ENCODE assay signal across 24 cellular contexts in genomic region chr9:9231946-9232345, GRCh38.
DNase-seq lines count a peak whose midpoint lies in the region; ATAC-seq, FAIRE-seq and TF ChIP-seq lines count a peak whose summit lies in the region.
"Had no signal": no experiment of that assay in that cellular context is flagged by ENCODE, and none has a peak within 500 bp of the region (broad histone marks: within the 10 kb centered on the region; RNA-seq: fewer than 3 reads in every experiment).

No MANE protein-coding gene starts in this region.

- no peaks in the 10 kb centered on the region for H3K36me3 ChIP-seq in GM12878 (ENCODE audit: control insufficient read depth in 2 of 2, insufficient read depth in 2 of 2, low read length in 1 of 2)
- no peaks in the 10 kb centered on the region for H3K36me3 ChIP-seq in neuronal stem cell (replicated peaks in 1 of 2; ENCODE audit: control insufficient read depth in 2 of 2, insufficient read depth in 2 of 2, low read length in 2 of 2)
- H3K36me3 ChIP-seq: BLaER1 treated with 17β-estradiol and CSF1 and Interleukin-3, amounts not matched to agents 10 nM and 100 nM had no signal

- no peaks in the 10 kb centered on the region for H4K20me1 ChIP-seq in GM12878 (ENCODE audit: control insufficient read depth, insufficient read depth)
- H4K20me1 ChIP-seq: BLaER1 treated with 17β-estradiol and CSF1 and Interleukin-3, amounts not matched to agents 10 nM and 100 nM had no signal

- H3K4me3 ChIP-seq in A549 (no peak overlapping the region), GM12878 (no peak overlapping the region), neuronal stem cell (ENCODE audit: low read length in 2 of 2) (no peak overlapping the region)
- H3K4me3 ChIP-seq: BLaER1 treated with 17β-estradiol and CSF1 and Interleukin-3, amounts not matched to agents 10 nM and 100 nM had no signal

- no TSS peak for BruUV-seq in GM12878 (replicated peaks; lab: Mats Ljungman, UMichigan)

- no peak overlapping the region for H2BK12ac ChIP-seq in neuronal stem cell (ENCODE audit: low read length)

- H3K79me2 ChIP-seq in GM12878 (ENCODE audit: control insufficient read depth, insufficient read depth, low read length), result no peaks in the 10 kb centered on the region

- TF ChIP-seq POLR2A in A549 (IDR thresholded peaks at IDR 0.05; ENCODE audit: low read length) (no peak), GM12878 (IDR thresholded peaks at IDR 0.05; ENCODE audit: low read depth, low read length) (no peak)

- no peak for DNase-seq in A549 (ENCODE audit: low read depth in 1 of 2, low spot score in 1 of 2)
- no peak for DNase-seq in D721Med (ENCODE audit: insufficient read length, low spot score)
- DNase-seq in GM12878 (ENCODE audit: low read depth, low spot score), result no peak
- DNase-seq in neuronal stem cell (ENCODE audit: low spot score), result no peak
- DNase-seq in NCI-H187 treated with DMSO at 0.1 percent for 48 hours (lab: John Stamatoyannopoulos, UW), result no peak
- no peak for DNase-seq in left ventricle myocardium superior
- DNase-seq: 8988T; AML-193; Caco-2; Calu3; CD4-positive, alpha-beta T cell; CD8-positive, alpha-beta T cell; DMS 273 treated with DMSO at 0.1 percent for 48 hours; DMS153; DMS53; DMS79; DND-41; EL; GDM1 had no signal

- H3K4me1 ChIP-seq in A549, result no peaks in the 10 kb centered on the region
- no peaks in the 10 kb centered on the region for H3K4me1 ChIP-seq in GM12878 (ENCODE audit: control insufficient read depth, insufficient read depth, low read length)
- H3K4me1 ChIP-seq in neuronal stem cell (ENCODE audit: control insufficient read depth in 2 of 2, insufficient read depth in 1 of 2, low read depth in 1 of 2, low read length in 2 of 2), result peaks cover 0 to 2% of the 10 kb centered on the region in 2 donors
- H3K4me1 ChIP-seq: BLaER1 treated with 17β-estradiol and CSF1 and Interleukin-3, amounts not matched to agents 10 nM and 100 nM; Caco-2 had no signal

- H2BK15ac ChIP-seq in neuronal stem cell (ENCODE audit: low read length), result no peak overlapping the region

- no peak overlapping the region for H4K8ac ChIP-seq in neuronal stem cell (ENCODE audit: low read depth, low read length)

- TF ChIP-seq CTCF in A549 (IDR thresholded peaks at IDR 0.05), result no peak
- TF ChIP-seq CTCF in D721Med (IDR thresholded peaks at IDR 0.05; ENCODE audit: insufficient read depth, missing control alignments), result no peak
- no peak for TF ChIP-seq CTCF in GM12878 (IDR thresholded peaks at IDR 0.05 in 2 of 3, conservative IDR thresholded peaks at IDR 0.05 in 1 of 3; ENCODE audit: control insufficient read depth in 2 of 3, extremely low read depth in 1 of 3, insufficient read depth in 1 of 3, low read depth in 3 of 3, low read length in 3 of 3)

- H3K4me2 ChIP-seq in A549 (no peak overlapping the region), GM12878 (ENCODE audit: control insufficient read depth, insufficient read depth) (no peak overlapping the region), neuronal stem cell (ENCODE audit: insufficient read depth, low read length, poor library complexity, severe bottlenecking) (no peak overlapping the region)
- H3K4me2 ChIP-seq: BLaER1 treated with 17β-estradiol and CSF1 and Interleukin-3, amounts not matched to agents 10 nM and 100 nM had no signal

- CTCF ChIA-PET in A549 (lab: Yijun Ruan, JAX) (no interaction called here), GM12878 (lab: Yijun Ruan, JAX) (no interaction called here)

- no peak for TF ChIP-seq EP300 in A549 (IDR thresholded peaks at IDR 0.05)
- no peak for TF ChIP-seq EP300 in GM12878 (IDR thresholded peaks at IDR 0.05; ENCODE audit: borderline replicate concordance in 1 of 2, control insufficient read depth in 1 of 2, low read depth in 2 of 2, low read length in 2 of 2)

- H2AK5ac ChIP-seq in neuronal stem cell (ENCODE audit: low read depth, low read length), result no peak overlapping the region

- TF ChIP-seq RAD21 in A549 (conservative IDR thresholded peaks at IDR 0.05 in 1 of 2, IDR thresholded peaks at IDR 0.05 in 1 of 2), result no peak
- no peak for TF ChIP-seq RAD21 in GM12878 (IDR thresholded peaks at IDR 0.05; ENCODE audit: insufficient read depth, low read depth, low read length)

- FAIRE-seq in A549 (lab: Jason Lieb, UNC) (no peak), D721Med (lab: Jason Lieb, UNC) (peak; percentile 11), GM12878 (lab: Jason Lieb, UNC) (peak; percentile 66)
- FAIRE-seq: A204.1, GM12891, GM19239 had no signal

- no peaks in the 10 kb centered on the region for H3K9me3 ChIP-seq in A549
- H3K9me3 ChIP-seq in GM12878 (replicated peaks; ENCODE audit: control insufficient read depth, insufficient read depth, low read length), result no peaks in the 10 kb centered on the region
- H3K9me3 ChIP-seq in neuronal stem cell (replicated peaks in 1 of 2; ENCODE audit: control insufficient read depth in 2 of 2, insufficient read depth in 1 of 2, low read depth in 1 of 2, low read length in 2 of 2), result peaks cover 6 to 9% of the 10 kb centered on the region in 2 donors
- H3K9me3 ChIP-seq: Caco-2 had no signal

- H3K14ac ChIP-seq in neuronal stem cell (ENCODE audit: low read length), result no peak overlapping the region

- H2BK5ac ChIP-seq in neuronal stem cell (ENCODE audit: low read length), result no peak overlapping the region

- RAD21 ChIA-PET in GM12878 (lab: Charles Lee; ENCODE audit: unreplicated experiment), result no interaction called here

- SMC1A ChIA-PET in GM12878 (lab: Charles Lee; ENCODE audit: uncharacterized antibody, unreplicated experiment), result no interaction called here

- H4K91ac ChIP-seq in neuronal stem cell (ENCODE audit: low read depth, low read length, poor library complexity), result no peak overlapping the region

- no peak overlapping the region for H3K27ac ChIP-seq in A549
- no peak overlapping the region for H3K27ac ChIP-seq in GM12878 (ENCODE audit: control insufficient read depth, insufficient read depth)
- no peak overlapping the region for H3K27ac ChIP-seq in neuronal stem cell (replicated peaks; ENCODE audit: low read length)
- H3K27ac ChIP-seq: BLaER1 treated with 17β-estradiol and CSF1 and Interleukin-3, amounts not matched to agents 10 nM and 100 nM; C4-2B had no signal

- H3K79me1 ChIP-seq in neuronal stem cell (ENCODE audit: low read depth, low read length), result no peaks in the 10 kb centered on the region

- ATAC-seq in A549, result no peak
- no peak for ATAC-seq in GM12878
- no peak for ATAC-seq in left ventricle myocardium superior
- ATAC-seq: CD8-positive, alpha-beta T cell had no signal

- H3K9ac ChIP-seq in GM12878 (ENCODE audit: control insufficient read depth, insufficient read depth, low read length) (no peak overlapping the region), neuronal stem cell (ENCODE audit: low read depth, low read length, poor library complexity) (no peak overlapping the region)
- H3K9ac ChIP-seq: BLaER1 treated with 17β-estradiol and CSF1 and Interleukin-3, amounts not matched to agents 10 nM and 100 nM had no signal

- H3K27me3 ChIP-seq in GM12878 (replicated peaks in 1 of 2; ENCODE audit: control insufficient read depth in 2 of 2, insufficient read depth in 2 of 2, low read length in 1 of 2), result no peaks in the 10 kb centered on the region
- H3K27me3 ChIP-seq in neuronal stem cell (ENCODE audit: control insufficient read depth in 3 of 3, insufficient read depth in 3 of 3, low read depth in 1 of 3, low read length in 3 of 3), result no peaks in the 10 kb centered on the region
- H3K27me3 ChIP-seq: BLaER1 treated with 17β-estradiol and CSF1 and Interleukin-3, amounts not matched to agents 10 nM and 100 nM had no signal

- in situ Hi-C loops in GM12878 (cut with MboI), result no loop called here

- H2BK120ac ChIP-seq in neuronal stem cell (ENCODE audit: low read depth, low read length), result no peak overlapping the region

- no peak overlapping the region for H3K4ac ChIP-seq in neuronal stem cell (ENCODE audit: low read length)

- intact Hi-C loops in GM12878 (cut with micrococcal nuclease; ENCODE audit: unreplicated experiment), result no loop called here
- intact Hi-C loops in left ventricle myocardium superior (cut with micrococcal nuclease), result no loop called here

- H2AFZ ChIP-seq in GM12878 (ENCODE audit: control insufficient read depth, low read depth, low read length), result no peak overlapping the region
- no peak overlapping the region for H2AFZ ChIP-seq in neuronal stem cell (ENCODE audit: low read length)

- POLR2A ChIA-PET in A549 (lab: Yijun Ruan, JAX), result no interaction called here
- POLR2A ChIA-PET in GM12878 (lab: Charles Lee), result no interaction called here

- no peak overlapping the region for H3K23ac ChIP-seq in neuronal stem cell (ENCODE audit: low read depth, low read length, poor library complexity)

- H3K18ac ChIP-seq in neuronal stem cell (ENCODE audit: low read length), result no peak overlapping the region

TF ChIP-seq in A549, 52 proteins besides CTCF, POLR2A, EP300 and RAD21:
- no peak for TF ChIP-seq USF2 (IDR thresholded peaks at IDR 0.05)
- peak; percentile 61 for TF ChIP-seq MAFK (IDR thresholded peaks at IDR 0.05; ENCODE audit: partially characterized antibody)

TF ChIP-seq in GM12878, 131 proteins besides CTCF, POLR2A, EP300 and RAD21 (continues in another document):
- no peak for TF ChIP-seq E2F8 (IDR thresholded peaks at IDR 0.05; ENCODE audit: low read depth, partially characterized antibody)
- no peak for TF ChIP-seq NFIC (IDR thresholded peaks at IDR 0.05; ENCODE audit: low read depth, low read length)
- no peak for TF ChIP-seq GATAD2B (conservative IDR thresholded peaks at IDR 0.05; ENCODE audit: low read depth)
- TF ChIP-seq FOXM1 (IDR thresholded peaks at IDR 0.05; ENCODE audit: low read depth, low read length), result no peak
- TF ChIP-seq TAF1 (IDR thresholded peaks at IDR 0.05; ENCODE audit: borderline replicate concordance, low read depth, low read length), result no peak
- TF ChIP-seq MYB (IDR thresholded peaks at IDR 0.05; ENCODE audit: borderline replicate concordance, low read depth, low read length), result no peak
